31 cellular contexts compared by ENCODE assay signal in genomic region chr6:103870970-103871369, GRCh38.
"Had no signal": no experiment of that assay in that cellular context is flagged by ENCODE, and none has a peak within 500 bp of the region (broad histone marks: within the 10 kb centered on the region; RNA-seq: fewer than 3 reads in every experiment).

No MANE protein-coding gene starts in this region.

- H3K4me1 Mint-ChIP-seq: immature natural killer cell had no signal

- H3K36me3 ChIP-seq: cardiac muscle cell, heart left ventricle, pancreas, prostate gland, thoracic aorta, uterus had no signal

- DNase-seq: activated effector memory CD4-positive, alpha-beta T cell treated with Interleukin-2 at 50 U/mL for 16 hours; activated naive CD4-positive, alpha-beta T cell treated with Interleukin-2 at 50 U/mL for 16 hours; anterior cingulate cortex; dorsolateral prefrontal cortex; effector memory CD4-positive, alpha-beta T cell; erythroblast; foreskin fibroblast; heart left ventricle; hypothalamus; immature natural killer cell; kidney; left colon; mammary epithelial cell; nephron progenitor cell; nucleus accumbens; pancreas; retina; stimulated activated CD4-positive, alpha-beta T cell treated with anti-CD3 and anti-CD28 coated beads, Interleukin-12 subunit alpha, Interleukin-12 subunit beta, amount 100 ng/mL, for 4 hours; stimulated activated CD4-positive, alpha-beta T cell treated with anti-CD3 and anti-CD28 coated beads, Interleukin-4, amount 100 ng/mL, for 1 hour; T-helper 9 cell; uterus had no signal

- H3K4me1 ChIP-seq: heart left ventricle, pancreas, prostate gland, uterus had no signal

- H3K9me3 Mint-ChIP-seq: nephron progenitor cell; T-helper 1 cell treated with Interleukin-12 subunit alpha and Interleukin-12 subunit beta and Interleukin-4 antibody, amounts not matched to agents 30 μg/mL and 1 μg/mL, for 36 hours; type B pancreatic cell had no signal

- H3K4me3 Mint-ChIP-seq: activated naive CD8-positive, alpha-beta T cell; immature natural killer cell; nephron progenitor cell; stimulated activated naive CD8-positive, alpha-beta T cell treated with anti-CD3 and anti-CD28 coated beads, Interleukin-15, Interleukin-2, amounts not matched to agents 100 ng/mL and 50 ng/mL, for 24 hours; T-helper 1 cell treated with Interleukin-12 subunit alpha and Interleukin-12 subunit beta and Interleukin-4 antibody, amounts not matched to agents 30 μg/mL and 1 μg/mL, for 36 hours; type B pancreatic cell; WTC11 had no signal

- H3K4me3 ChIP-seq: cardiac muscle cell, coronary artery, dorsolateral prefrontal cortex, heart left ventricle, pancreas, prostate gland, skin epidermis, thoracic aorta, uterus had no signal

- H3K27me3 Mint-ChIP-seq: activated naive CD8-positive, alpha-beta T cell; stimulated activated naive CD8-positive, alpha-beta T cell treated with anti-CD3 and anti-CD28 coated beads, Interleukin-15, Interleukin-2, amounts not matched to agents 100 ng/mL and 50 ng/mL, for 24 hours; type B pancreatic cell had no signal

- H3K27ac Mint-ChIP-seq: activated naive CD8-positive, alpha-beta T cell; immature natural killer cell; nephron progenitor cell; stimulated activated naive CD8-positive, alpha-beta T cell treated with anti-CD3 and anti-CD28 coated beads, Interleukin-15, Interleukin-2, amounts not matched to agents 100 ng/mL and 50 ng/mL, for 24 hours; T-helper 1 cell treated with Interleukin-12 subunit alpha and Interleukin-12 subunit beta and Interleukin-4 antibody, amounts not matched to agents 30 μg/mL and 1 μg/mL, for 36 hours; type B pancreatic cell; WTC11 had no signal

- H3K9me3 ChIP-seq: heart left ventricle, pancreas, prostate gland, thoracic aorta, uterus had no signal

- H3K36me3 Mint-ChIP-seq: activated naive CD8-positive, alpha-beta T cell; immature natural killer cell; type B pancreatic cell; WTC11 had no signal

- H3K27me3 ChIP-seq: cardiac muscle cell, dorsolateral prefrontal cortex, heart left ventricle, pancreas, uterus had no signal

- H3K27ac ChIP-seq: cardiac muscle cell, coronary artery, dorsolateral prefrontal cortex, heart left ventricle, pancreas, prostate gland, skin epidermis, thoracic aorta, uterus had no signal
